In the genomic region with DNA sequence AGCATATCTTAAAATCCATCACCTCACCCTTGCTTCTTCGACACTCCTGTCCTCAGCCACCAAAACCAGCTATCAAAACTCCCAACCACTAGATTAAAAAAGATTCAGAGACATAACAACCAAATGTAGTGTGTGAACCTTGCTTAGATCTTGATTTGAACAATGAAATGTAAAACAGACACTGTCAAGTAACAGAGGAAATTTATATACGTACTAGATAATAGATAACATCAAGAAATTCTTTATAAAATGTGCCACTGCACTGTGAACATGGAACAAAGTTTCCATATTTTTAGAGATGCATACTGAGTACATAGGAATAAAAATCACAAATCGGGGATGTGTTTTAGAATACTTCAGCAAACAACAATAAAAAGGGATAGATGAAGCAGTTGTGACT, we compare ENCODE assay signal across 21 cellular contexts.
DNase-seq lines count a peak whose midpoint lies in the region; ATAC-seq and TF ChIP-seq lines count a peak whose summit lies in the region.
"Had no signal": no experiment of that assay in that cellular context is flagged by ENCODE, and none has a peak within 500 bp of the region (broad histone marks: within the 10 kb centered on the region; RNA-seq: fewer than 3 reads in every experiment).

No MANE protein-coding gene starts in this region.

- H3K4me3 Mint-ChIP-seq in CD4-positive, CD25-positive, alpha-beta regulatory T cell: peak overlapping the region in 1 of 4 donors; percentile 5
- H3K4me3 Mint-ChIP-seq in CD4-positive, alpha-beta T cell: no peak overlapping the region
- H3K4me3 Mint-ChIP-seq in T-cell (no peak overlapping the region), immature natural killer cell (peak overlapping the region in 3 of 5 donors; percentile 8 to 38 (median 10))

- intact Hi-C loops in CD4-positive, alpha-beta T cell (cut with DNase I, micrococcal nuclease): no loop called here

- H3K9me3 Mint-ChIP-seq in CD4-positive, CD25-positive, alpha-beta regulatory T cell: peaks cover 0 to 1% (median 0%) of the 10 kb centered on the region in 7 donors
- no peaks in the 10 kb centered on the region for H3K9me3 Mint-ChIP-seq in CD4-positive, alpha-beta T cell
- no peaks in the 10 kb centered on the region for H3K9me3 Mint-ChIP-seq in T-cell
- H3K9me3 Mint-ChIP-seq in immature natural killer cell: no peaks in the 10 kb centered on the region

- no peaks in the 10 kb centered on the region for H3K9me3 ChIP-seq in CD4-positive, CD25-positive, alpha-beta regulatory T cell (ENCODE audit: control insufficient read depth in 2 of 2, low read length in 2 of 2)
- no peaks in the 10 kb centered on the region for H3K9me3 ChIP-seq in CD4-positive, alpha-beta T cell (ENCODE audit: control insufficient read depth, low read length)

- peaks cover 21% of the 10 kb centered on the region for H3K36me3 ChIP-seq in CD4-positive, CD25-positive, alpha-beta regulatory T cell (ENCODE audit: control insufficient read depth, insufficient read depth, low read length)

- H3K4me3 ChIP-seq in CD4-positive, CD25-positive, alpha-beta regulatory T cell (ENCODE audit: low read depth, low read length): no peak overlapping the region
- H3K4me3 ChIP-seq: GM12878 had no signal

- peaks cover 7% of the 10 kb centered on the region for H3K4me1 ChIP-seq in CD4-positive, CD25-positive, alpha-beta regulatory T cell (ENCODE audit: control insufficient read depth, insufficient read depth, low read length, poor library complexity, severe bottlenecking)

- peak overlapping the region; percentile 26 for H3K27ac ChIP-seq in CD4-positive, CD25-positive, alpha-beta regulatory T cell (ENCODE audit: insufficient read depth, low read length, poor library complexity, severe bottlenecking)
- H3K27ac ChIP-seq in CD4-positive, alpha-beta T cell (ENCODE audit: low read depth, low read length): no peak overlapping the region
- H3K27ac ChIP-seq: C4-2B had no signal

- H3K36me3 Mint-ChIP-seq in CD4-positive, CD25-positive, alpha-beta regulatory T cell: peaks cover 16% of the 10 kb centered on the region
- H3K36me3 Mint-ChIP-seq in CD4-positive, alpha-beta T cell (ENCODE audit: low read depth): peaks cover 67% of the 10 kb centered on the region
- H3K36me3 Mint-ChIP-seq in T-cell: peaks cover 47% of the 10 kb centered on the region
- peaks cover 0 to 27% (median 8%) of the 10 kb centered on the region in 3 donors for H3K36me3 Mint-ChIP-seq in immature natural killer cell

- peaks cover 14 to 30% (median 24%) of the 10 kb centered on the region in 4 donors for H3K4me1 Mint-ChIP-seq in CD4-positive, CD25-positive, alpha-beta regulatory T cell
- peaks cover 24% of the 10 kb centered on the region for H3K4me1 Mint-ChIP-seq in CD4-positive, alpha-beta T cell (ENCODE audit: low read depth)
- peaks cover 18 to 27% (median 20%) of the 10 kb centered on the region in 3 donors for H3K4me1 Mint-ChIP-seq in T-cell
- H3K4me1 Mint-ChIP-seq in immature natural killer cell: peaks cover 11 to 37% of the 10 kb centered on the region in 2 donors

- peak overlapping the region; percentile 64 to 88 (median 88) for H3K27ac Mint-ChIP-seq in CD4-positive, CD25-positive, alpha-beta regulatory T cell
- peak overlapping the region; percentile 41 for H3K27ac Mint-ChIP-seq in CD4-positive, alpha-beta T cell
- H3K27ac Mint-ChIP-seq in T-cell (peak overlapping the region; percentile 63 to 80), immature natural killer cell (peak overlapping the region in 5 of 6 donors; percentile 17 to 83 (median 70))

- CTCF ChIA-PET in CD4-positive, alpha-beta T cell (lab: Charles Lee): interaction anchor here (0.6 to 1.7 kb wide), 2 partner anchors 12 to 716 kb away, joined by 3 to 6 read pairs; no protein-coding TSS in a partner anchor
- CTCF ChIA-PET in T-cell (lab: Charles Lee): interaction anchor here (0.6 to 0.7 kb wide), 2 partner anchors 31 to 1041 kb away, joined by 3 to 5 read pairs; no protein-coding TSS in a partner anchor

- no peak for TF ChIP-seq CTCF in CD4-positive, alpha-beta T cell (IDR thresholded peaks at IDR 0.05)

- no peak for DNase-seq in CD4-positive, CD25-positive, alpha-beta regulatory T cell
- no peak for DNase-seq in CD4-positive, alpha-beta T cell
- DNase-seq in T-cell (no peak), immature natural killer cell (peak; percentile 39 to 40 (median 40)), CD1c-positive myeloid dendritic cell (ENCODE audit: extremely low spot score) (no peak)
- DNase-seq: AML-193, Calu3, DMS53, EL, KBM-7, NCI-H1417, NCI-H187, NCI-H2227 treated with DMSO at 0.1 percent for 48 hours, NCI-H510A treated with DMSO at 0.1 percent for 48 hours, NCI-H774 had no signal

- no peak for ATAC-seq in CD4-positive, CD25-positive, alpha-beta regulatory T cell (ENCODE audit: low read depth in 2 of 2)
- ATAC-seq in CD4-positive, alpha-beta T cell (ENCODE audit: poor library complexity): no peak
- ATAC-seq in T-cell (replicated peaks in 1 of 4) (no peak), GM21528 (IDR thresholded peaks at IDR 0.05; ENCODE audit: low FRiP score, unreplicated experiment) (no peak), HG03025 (IDR thresholded peaks at IDR 0.05; ENCODE audit: low FRiP score, unreplicated experiment) (no peak)
- ATAC-seq: GM12878, HepG2, Right ventricle myocardium inferior had no signal

- no peaks in the 10 kb centered on the region for H3K27me3 Mint-ChIP-seq in CD4-positive, CD25-positive, alpha-beta regulatory T cell
- H3K27me3 Mint-ChIP-seq in CD4-positive, alpha-beta T cell: no peaks in the 10 kb centered on the region
- H3K27me3 Mint-ChIP-seq in T-cell (no peaks in the 10 kb centered on the region), immature natural killer cell (ENCODE audit: low read depth in 3 of 3) (no peaks in the 10 kb centered on the region)

- POLR2A ChIA-PET in CD4-positive, alpha-beta T cell (lab: Charles Lee): no interaction called here
- POLR2A ChIA-PET in T-cell (lab: Charles Lee): interaction anchor here in 1 of 2 donors (0.6 kb wide), 1 partner anchor 46 kb away, joined by 3 read pairs; no protein-coding TSS in a partner anchor

- no peaks in the 10 kb centered on the region for H3K27me3 ChIP-seq in CD4-positive, CD25-positive, alpha-beta regulatory T cell (ENCODE audit: control insufficient read depth, insufficient read depth, low read length)
- H3K27me3 ChIP-seq in CD4-positive, alpha-beta T cell (ENCODE audit: control insufficient read depth, insufficient read depth, low read length): no peaks in the 10 kb centered on the region

Comparison
In these comparisons a context has a peak if more than half of its experiments do, and no peak if none do; other contexts are left out.
1. DNase-seq: peak in immature natural killer cell (3 of 3); none in CD4-positive, CD25-positive, alpha-beta regulatory T cell (0 of 3), CD4-positive, alpha-beta T cell (0 of 10), T-cell (0 of 34) and CD1c-positive myeloid dendritic cell (single experiment).
2. H3K4me3 Mint-ChIP-seq: peak in immature natural killer cell (3 of 5); none in CD4-positive, alpha-beta T cell (single experiment) and T-cell (0 of 3).
3. Peak in every context shown above with its lines, with median percentiles within 50 percentile points of each other: H3K27ac Mint-ChIP-seq.